Comparison of ENCODE assay signal across 2 cellular contexts in the genomic region with DNA sequence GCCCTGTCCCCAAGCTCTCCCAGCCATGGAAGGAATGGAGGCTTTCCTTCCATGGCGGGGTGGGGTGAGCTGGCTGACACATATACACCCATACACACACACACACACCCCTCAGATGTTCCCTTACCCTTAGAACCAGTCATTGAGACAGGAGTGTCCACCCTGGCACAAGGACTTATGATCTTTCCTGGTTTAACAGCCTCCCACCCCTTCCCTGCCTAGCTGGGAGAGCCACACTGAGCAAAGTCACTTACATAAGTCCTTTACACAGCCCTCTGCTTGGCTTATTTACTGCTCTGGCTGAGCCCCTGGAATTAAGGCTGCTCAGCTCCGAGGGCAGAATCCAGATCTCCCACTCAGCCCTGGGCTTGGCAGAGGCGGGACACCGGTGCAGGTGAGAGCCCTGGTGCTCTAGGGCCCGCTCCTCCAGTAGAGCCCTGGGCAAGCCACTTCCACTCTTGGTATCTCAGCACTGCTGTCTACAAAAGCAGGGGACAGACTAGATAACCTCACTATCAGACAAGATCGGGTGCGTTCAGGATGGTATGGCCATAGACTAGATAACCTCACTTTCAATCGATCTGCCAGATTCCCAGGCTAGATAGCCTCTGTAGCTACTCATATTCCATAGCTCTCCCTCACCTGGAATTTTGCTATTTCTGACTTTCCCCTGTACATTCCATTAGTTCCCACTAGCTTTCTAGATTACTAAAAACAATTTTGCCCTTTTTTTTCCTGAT.
TF ChIP-seq lines count a peak whose summit lies in the region.

No MANE protein-coding gene starts in this region.

TF ChIP-seq in IMR-90, 13 proteins besides CTCF, POLR2A, EP300 and RAD21:
- TF ChIP-seq NFE2L2 (IDR thresholded peaks at IDR 0.05; ENCODE audit: low read depth, low read length), result no peak
- no peak for TF ChIP-seq CEBPB (IDR thresholded peaks at IDR 0.05; ENCODE audit: low read depth, low read length)
- no peak for TF ChIP-seq MAFK (IDR thresholded peaks at IDR 0.05; ENCODE audit: low read depth, low read length)
- no peak for TF ChIP-seq BHLHE40 (IDR thresholded peaks at IDR 0.05; ENCODE audit: low read depth, low read length)
- TF ChIP-seq FOS (IDR thresholded peaks at IDR 0.05; ENCODE audit: low read depth, low read length), result no peak
- TF ChIP-seq RCOR1 (IDR thresholded peaks at IDR 0.05; ENCODE audit: insufficient replicate concordance, low read length), result no peak
- TF ChIP-seq CHD1 (IDR thresholded peaks at IDR 0.05; ENCODE audit: low read depth, low read length), result no peak
- TF ChIP-seq MAZ (IDR thresholded peaks at IDR 0.05; ENCODE audit: borderline replicate concordance, low read depth, low read length), result no peak
- no peak for TF ChIP-seq RFX5 (IDR thresholded peaks at IDR 0.05; ENCODE audit: low read depth, low read length)
- no peak for TF ChIP-seq SMC3 (IDR thresholded peaks at IDR 0.05; ENCODE audit: low read depth, low read length)
- no peak for TF ChIP-seq USF2 (IDR thresholded peaks at IDR 0.05; ENCODE audit: low read depth, low read length)

TF ChIP-seq in WTC11, 78 proteins besides CTCF, POLR2A, EP300 and RAD21:
- TF ChIP-seq, protein P1, sequence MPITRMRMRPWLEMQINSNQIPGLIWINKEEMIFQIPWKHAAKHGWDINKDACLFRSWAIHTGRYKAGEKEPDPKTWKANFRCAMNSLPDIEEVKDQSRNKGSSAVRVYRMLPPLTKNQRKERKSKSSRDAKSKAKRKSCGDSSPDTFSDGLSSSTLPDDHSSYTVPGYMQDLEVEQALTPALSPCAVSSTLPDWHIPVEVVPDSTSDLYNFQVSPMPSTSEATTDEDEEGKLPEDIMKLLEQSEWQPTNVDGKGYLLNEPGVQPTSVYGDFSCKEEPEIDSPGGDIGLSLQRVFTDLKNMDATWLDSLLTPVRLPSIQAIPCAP (CRISPR knock-in tag; IDR thresholded peaks at IDR 0.05), result no peak
- TF ChIP-seq ZBTB43 (CRISPR knock-in tag; IDR thresholded peaks at IDR 0.05) (no peak), ZNF671 (CRISPR knock-in tag; IDR thresholded peaks at IDR 0.05) (no peak)
- TF ChIP-seq, protein P2, sequence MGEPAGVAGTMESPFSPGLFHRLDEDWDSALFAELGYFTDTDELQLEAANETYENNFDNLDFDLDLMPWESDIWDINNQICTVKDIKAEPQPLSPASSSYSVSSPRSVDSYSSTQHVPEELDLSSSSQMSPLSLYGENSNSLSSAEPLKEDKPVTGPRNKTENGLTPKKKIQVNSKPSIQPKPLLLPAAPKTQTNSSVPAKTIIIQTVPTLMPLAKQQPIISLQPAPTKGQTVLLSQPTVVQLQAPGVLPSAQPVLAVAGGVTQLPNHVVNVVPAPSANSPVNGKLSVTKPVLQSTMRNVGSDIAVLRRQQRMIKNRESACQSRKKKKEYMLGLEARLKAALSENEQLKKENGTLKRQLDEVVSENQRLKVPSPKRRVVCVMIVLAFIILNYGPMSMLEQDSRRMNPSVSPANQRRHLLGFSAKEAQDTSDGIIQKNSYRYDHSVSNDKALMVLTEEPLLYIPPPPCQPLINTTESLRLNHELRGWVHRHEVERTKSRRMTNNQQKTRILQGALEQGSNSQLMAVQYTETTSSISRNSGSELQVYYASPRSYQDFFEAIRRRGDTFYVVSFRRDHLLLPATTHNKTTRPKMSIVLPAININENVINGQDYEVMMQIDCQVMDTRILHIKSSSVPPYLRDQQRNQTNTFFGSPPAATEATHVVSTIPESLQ (CRISPR knock-in tag; IDR thresholded peaks at IDR 0.05), result no peak
